8 cellular contexts compared by ENCODE assay signal in the genomic region with DNA sequence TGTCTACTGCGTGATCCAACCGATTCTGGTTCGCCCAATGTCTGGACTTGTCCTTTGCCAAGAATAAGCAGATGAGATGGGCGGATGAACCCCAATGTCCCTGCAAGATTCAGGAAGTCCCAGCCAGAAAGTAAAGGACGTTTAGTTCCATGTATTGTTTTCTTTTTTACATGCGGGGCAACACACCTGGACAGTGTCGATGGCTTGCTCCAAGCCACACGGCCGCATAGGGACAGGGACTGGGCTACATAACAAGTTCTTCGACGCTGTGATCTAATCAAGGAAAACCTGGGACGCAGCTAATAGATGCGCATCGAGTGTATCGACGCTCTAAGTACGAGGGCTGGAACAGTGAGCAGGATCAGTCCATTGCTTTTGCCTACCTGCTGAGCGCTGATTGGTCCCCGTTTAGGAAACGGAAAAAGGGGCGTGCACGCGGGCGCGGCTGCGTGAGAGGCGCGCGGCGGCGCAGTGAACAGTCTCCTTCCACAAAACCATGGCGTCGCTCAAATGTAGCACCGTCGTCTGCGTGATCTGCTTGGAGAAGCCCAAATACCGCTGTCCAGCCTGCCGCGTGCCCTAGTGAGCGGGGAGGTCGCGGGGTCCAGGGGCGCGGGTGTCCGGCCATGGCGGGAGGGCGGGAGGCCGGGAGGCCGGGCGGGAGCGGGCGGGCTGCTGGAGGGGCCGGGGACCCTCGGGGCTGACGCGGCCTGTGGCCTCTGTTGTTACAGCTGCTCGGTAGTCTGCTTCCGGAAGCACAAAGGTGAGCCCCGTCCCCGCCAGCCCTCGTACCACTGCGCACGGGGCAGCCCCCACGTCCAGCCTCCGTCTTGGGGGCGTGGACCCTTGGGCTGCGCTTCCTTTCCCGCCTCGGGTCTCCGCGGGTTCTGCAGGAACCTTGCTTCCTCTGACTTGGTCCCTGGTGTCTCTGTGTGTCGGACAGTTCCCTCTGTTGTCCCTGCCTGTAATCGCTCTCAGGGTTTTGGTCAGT. TPM values are rescaled to one million over a fixed set of nuclear protein-coding genes. Genes with fewer than 3 reads are reported as not detected.
A peak's percentile ranks its signal among the peaks of the same experiment; 100 is the strongest.
DNase-seq lines count a peak whose midpoint lies in the region; ATAC-seq and TF ChIP-seq lines count a peak whose summit lies in the region.

TSS of gene ZNHIT3 (plus strand) at position 478 of the 991 bp plus-strand sequence. CDS start at position 497, 19 bp downstream.

- peaks cover 34% of the 10 kb centered on the region for H3K27me3 Mint-ChIP-seq in H9 (ENCODE audit: low read depth)
- peaks cover 29% of the 10 kb centered on the region for H3K27me3 Mint-ChIP-seq in nephron (ENCODE audit: low read depth)

- H3K27ac ChIP-seq in H9 (ENCODE audit: insufficient read length, low read depth, low read length) = no peak within 1 kb of the TSS

- peak; percentile 85 for TF ChIP-seq POLR2A in Raji (IDR thresholded peaks at IDR 0.05; ENCODE audit: insufficient read depth, low read depth, low read length)

- no peak within 1 kb of the TSS for H3K23ac ChIP-seq in H9 (ENCODE audit: insufficient read length, low read depth, low read length)

- H3K4me3 Mint-ChIP-seq in H9 (peak within 1 kb of the TSS; percentile 99 to 100), nephron (peak within 1 kb of the TSS; percentile 97 to 99 (median 99))

- H3K23me2 ChIP-seq in H9 (ENCODE audit: insufficient read length, low read depth, low read length, poor library complexity, severe bottlenecking) = peaks cover 4% of the 10 kb centered on the region

- H3K14ac ChIP-seq in H9 (ENCODE audit: insufficient read depth, low read length) = no peak within 1 kb of the TSS; the same call in 1 of the 2 replicates

- DNase-seq in ELF-1 (ENCODE audit: low read depth, low spot score) = peak; percentile 94
- DNase-seq in H9 = peak; percentile 96
- peak; percentile 92 for DNase-seq in M059J (ENCODE audit: low read depth)
- peak; percentile 84 for DNase-seq in activated T-helper 9 cell treated with anti-CD3 and anti-CD28 coated beads, Interleukin-2, amount 50 U/mL, for 16 hours (ENCODE audit: low read depth)
- DNase-seq in fibroblast of the aortic adventitia (ENCODE audit: low read depth) = peak; percentile 94
- peak; percentile 91 for DNase-seq in stimulated activated naive CD8-positive, alpha-beta T cell treated with anti-CD3 and anti-CD28 coated beads, Interleukin-15, Interleukin-2, amounts not matched to agents 100 U/mL and 50 U/mL, for 24 hours

- H3K27ac Mint-ChIP-seq in H9 (peak within 1 kb of the TSS; percentile 96 to 99 (median 98)), nephron (peak within 1 kb of the TSS; percentile 84 to 98 (median 96))

- H3K4me1 ChIP-seq in H9 (ENCODE audit: insufficient read depth, low read length) = no peaks in the 10 kb centered on the region

- H4K8ac ChIP-seq in H9 (replicated peaks; ENCODE audit: insufficient read length, low read depth, low read length) = no peak within 1 kb of the TSS

- H2BK120ac ChIP-seq in H9 (ENCODE audit: low read depth, low read length, poor library complexity, severe bottlenecking) = no peak within 1 kb of the TSS

- H3K18ac ChIP-seq in H9 (ENCODE audit: insufficient read length, low read depth, low read length) = no peak within 1 kb of the TSS

- H3K4me3 ChIP-seq in fibroblast of the aortic adventitia (ENCODE audit: low read depth, low read length) = peak within 1 kb of the TSS; percentile 89

- H4K5ac ChIP-seq in H9 (ENCODE audit: insufficient read length, low read depth, low read length) = no peak within 1 kb of the TSS

- peak within 1 kb of the TSS; percentile 87 for H3K9ac ChIP-seq in H9 (ENCODE audit: extremely low read depth, insufficient read length, low read length)

- H2AFZ ChIP-seq in H9 (ENCODE audit: low read length) = peak within 1 kb of the TSS; percentile 0

- no peak within 1 kb of the TSS for H2BK20ac ChIP-seq in H9 (ENCODE audit: low read depth, low read length, poor library complexity, severe bottlenecking)

- no peak within 1 kb of the TSS for H4K91ac ChIP-seq in H9 (ENCODE audit: insufficient read length, low read depth, low read length)

- H3K79me2 ChIP-seq in H9 (ENCODE audit: insufficient read depth, low read length) = no peaks in the 10 kb centered on the region; the same call in 1 of the 2 replicates

- H4K20me1 ChIP-seq in H9 (ENCODE audit: control insufficient read depth, insufficient read depth, insufficient read length) = no peaks in the 10 kb centered on the region

- H3K36me3 Mint-ChIP-seq in H9 (ENCODE audit: insufficient read depth in 1 of 3, low read depth in 3 of 3) (peaks cover 5 to 22% (median 19%) of the 10 kb centered on the region in 3 experiments), nephron (ENCODE audit: low read depth) (peaks cover 34% of the 10 kb centered on the region)

- H3K4ac ChIP-seq in H9 (ENCODE audit: low read depth, low read length) = no peak within 1 kb of the TSS

- H3K9me3 Mint-ChIP-seq in H9 (peaks cover 6 to 7% of the 10 kb centered on the region in 2 experiments; a peak in 4 of 5 replicates), nephron (no peaks in the 10 kb centered on the region)

- ATAC-seq in stimulated activated naive CD8-positive, alpha-beta T cell treated with anti-CD3 and anti-CD28 coated beads, Interleukin-15, Interleukin-2, amounts not matched to agents 100 U/mL and 50 U/mL, for 24 hours = peak; percentile 93

- no peak within 1 kb of the TSS for H2AK5ac ChIP-seq in H9 (ENCODE audit: insufficient read length, low read length)

- H3K4me2 ChIP-seq in H9 (ENCODE audit: insufficient read depth, insufficient read length, low read length) = peak within 1 kb of the TSS; percentile 87

- peaks cover 9% of the 10 kb centered on the region; the same call in 1 of the 2 replicates for H3K27me3 ChIP-seq in H9 (ENCODE audit: insufficient read depth, low read length)

- H3K79me1 ChIP-seq in H9 (ENCODE audit: insufficient read depth, low read depth, low read length, poor library complexity, severe bottlenecking) = no peaks in the 10 kb centered on the region

- H3K4me1 Mint-ChIP-seq in H9 (peaks cover 19 to 28% of the 10 kb centered on the region in 2 experiments), nephron (peaks cover 26% of the 10 kb centered on the region)

- H3K56ac ChIP-seq in H9 (ENCODE audit: insufficient read length, low read depth, low read length) = no peak within 1 kb of the TSS

- WGBS in H9 (ENCODE audit: extremely low coverage, insufficient read length, low lambda C conversion rate) = no CpG with 5 or more reads among the region's 73 CpGs

- H2BK12ac ChIP-seq in H9 (ENCODE audit: insufficient read length, low read depth, low read length) = no peak within 1 kb of the TSS

- TF ChIP-seq CTCF in H9 (conservative IDR thresholded peaks at IDR 0.05) (no peak), fibroblast of the aortic adventitia (IDR thresholded peaks at IDR 0.05; ENCODE audit: insufficient read depth, low read length) (no peak), nephron (IDR thresholded peaks at IDR 0.05; ENCODE audit: unreplicated experiment in 3 of 3) (no peak)

- no peaks in the 10 kb centered on the region for H3K9me3 ChIP-seq in H9 (ENCODE audit: control insufficient read depth, low read depth, low read length)

- H2BK5ac ChIP-seq in H9 (ENCODE audit: insufficient read length, low read length) = no peak within 1 kb of the TSS

- H3T11ph ChIP-seq in H9 (ENCODE audit: low read length) = no peak within 1 kb of the TSS

- no peak within 1 kb of the TSS for H2BK15ac ChIP-seq in H9 (ENCODE audit: low read depth, low read length)

RNA-seq across cellular contexts. Expression of gene ZNHIT3, which starts in this region (rescaled TPM):
- total RNA-seq in H9 (2021) (58.7 and 64.7 TPM in 2 replicates), fibroblast of the aortic adventitia (ENCODE audit: low replicate concordance) (26.9 and 28.0 TPM in 2 replicates)
- total RNA-seq in M059J (2014; rRNA removed; shearing (Covaris generic)) = 57.2 and 59.0 TPM in 2 replicates
